8 cellular contexts compared by ENCODE assay signal in the genomic region with DNA sequence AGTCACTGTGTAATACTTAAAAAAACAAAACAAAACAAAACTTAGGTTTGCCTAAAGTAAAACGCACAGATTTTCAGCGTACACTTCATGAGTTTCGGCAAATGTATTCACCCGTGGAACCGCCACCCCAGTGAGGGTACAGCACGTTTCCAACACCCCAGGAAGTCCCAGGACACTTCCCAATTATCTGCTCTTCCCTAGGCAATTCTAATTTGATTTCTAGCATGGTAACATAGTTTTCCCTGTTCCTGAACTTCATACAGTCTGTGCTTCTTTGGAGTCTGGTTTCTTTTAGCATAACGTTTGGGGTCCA. TPM values are rescaled to one million over a fixed set of nuclear protein-coding genes. Genes with fewer than 3 reads are reported as not detected.
DNase-seq lines count a peak whose midpoint lies in the region; ATAC-seq and TF ChIP-seq lines count a peak whose summit lies in the region.

No MANE protein-coding gene starts in this region.

- H3K4me1 ChIP-seq in ascending aorta (peaks cover 0 to 13% of the 10 kb centered on the region in 2 donors), left lung (peaks cover 10 to 14% of the 10 kb centered on the region in 2 donors), tibial artery (peaks cover 0 to 54% (median 11%) of the 10 kb centered on the region in 4 donors)

- H3K36me3 ChIP-seq in ascending aorta: no peaks in the 10 kb centered on the region
- H3K36me3 ChIP-seq in left lung: no peaks in the 10 kb centered on the region
- H3K36me3 ChIP-seq in tibial artery: no peaks in the 10 kb centered on the region

- TF ChIP-seq CTCF in AG10803 (conservative IDR thresholded peaks at IDR 0.05; ENCODE audit: low read length): no peak
- TF ChIP-seq CTCF in ascending aorta (IDR thresholded peaks at IDR 0.05): no peak
- TF ChIP-seq CTCF in left lung (IDR thresholded peaks at IDR 0.05): no peak
- TF ChIP-seq CTCF in tibial artery (IDR thresholded peaks at IDR 0.05): no peak

- CTCF ChIA-PET in HEK293T (lab: Yijun Ruan, JAX): no interaction called here

- H3K27ac ChIP-seq in ascending aorta (peak overlapping the region; percentile 98 to 99), left lung (peak overlapping the region; percentile 94 to 98), tibial artery (peak overlapping the region; percentile 94 to 99)

- POLR2A ChIA-PET in HEK293T (lab: Yijun Ruan, JAX): no interaction called here

- DNase-seq in AG10803 (ENCODE audit: low read depth) (no peak), HEK293T (ENCODE audit: extremely low spot score) (no peak), ascending aorta (ENCODE audit: low spot score in 2 of 2) (no peak), left lung (no peak), tibial artery (no peak), NCI-H2081 treated with DMSO at 0.1 percent for 48 hours (lab: John Stamatoyannopoulos, UW) (no peak), AG08395 (ENCODE audit: low spot score) (no peak)

- intact Hi-C loops in ascending aorta (cut with DNase I): loop anchor here (5.0 to 10.0 kb wide), 2 partner anchors 274 to 606 kb away; partner anchors contain the start of genes CRTAP and UBP1
- intact Hi-C loops in left lung (cut with DNase I): loop anchor here in 1 of 2 donors (10.0 kb wide), 1 partner anchor 84 kb away; no protein-coding TSS in a partner anchor
- intact Hi-C loops in tibial artery (cut with DNase I; ENCODE audit: low total_unique reads): loop anchor here (5.0 to 10.0 kb wide), 2 partner anchors 56 to 79 kb away; partner anchors contain the start of gene PDCD6IP

- H3K9me3 ChIP-seq in ascending aorta: no peaks in the 10 kb centered on the region
- H3K9me3 ChIP-seq in left lung: no peaks in the 10 kb centered on the region
- no peaks in the 10 kb centered on the region for H3K9me3 ChIP-seq in tibial artery

- ATAC-seq in left lung (no peak), GM19467 (IDR thresholded peaks at IDR 0.05; ENCODE audit: unreplicated experiment) (no peak)

- H3K4me3 ChIP-seq in AG10803 (ENCODE audit: low read length) (peak overlapping the region; percentile 86), ascending aorta (peak overlapping the region; percentile 77 to 97), left lung (peak overlapping the region; percentile 67 to 69), tibial artery (peak overlapping the region; percentile 86 to 90)

- H3K27me3 ChIP-seq in ascending aorta (no peaks in the 10 kb centered on the region), left lung (no peaks in the 10 kb centered on the region), tibial artery (no peaks in the 10 kb centered on the region)

TF ChIP-seq in HEK293T, 16 proteins besides CTCF, POLR2A, EP300 and RAD21:
- no peak for TF ChIP-seq ZNF384 (IDR thresholded peaks at IDR 0.05)
- no peak for TF ChIP-seq SP1 (IDR thresholded peaks at IDR 0.05)
- 0 out of 2 replicates have a peak, but pooled peaks have one; percentile 32 for TF ChIP-seq L3MBTL2 (conservative IDR thresholded peaks at IDR 0.05)

RNA-seq across cellular contexts. Expression of gene CLASP2, which starts 0.5 kb away (rescaled TPM):
- total RNA-seq in ascending aorta (75.8 TPM), left lung (10 to 100 TPM; 48.4 to 50.6 TPM)
